In the genomic region with DNA sequence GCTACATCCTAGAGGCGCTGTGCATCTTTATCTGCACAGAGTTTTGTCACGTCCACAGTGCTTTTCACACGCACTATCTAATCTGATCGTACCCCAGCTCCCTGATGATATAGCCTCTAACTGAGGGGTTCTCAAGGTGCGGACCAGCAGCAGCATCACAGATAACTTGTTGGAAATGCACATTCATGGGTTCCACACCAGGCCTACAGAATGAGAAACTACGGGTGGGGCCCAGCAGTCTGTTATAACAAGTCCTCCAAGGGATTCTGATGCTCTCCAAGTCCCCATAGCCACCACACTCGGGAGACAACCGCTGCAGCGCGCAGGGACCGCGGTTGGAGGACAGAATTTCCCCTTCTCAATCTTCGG, we compare ENCODE assay signal across 2 cellular contexts.
TF ChIP-seq lines count a peak whose summit lies in the region.

No MANE protein-coding gene starts in this region.

TF ChIP-seq in HCT116, 20 proteins besides CTCF, POLR2A, EP300 and RAD21 (continued from another document):
- TF ChIP-seq, protein P1, sequence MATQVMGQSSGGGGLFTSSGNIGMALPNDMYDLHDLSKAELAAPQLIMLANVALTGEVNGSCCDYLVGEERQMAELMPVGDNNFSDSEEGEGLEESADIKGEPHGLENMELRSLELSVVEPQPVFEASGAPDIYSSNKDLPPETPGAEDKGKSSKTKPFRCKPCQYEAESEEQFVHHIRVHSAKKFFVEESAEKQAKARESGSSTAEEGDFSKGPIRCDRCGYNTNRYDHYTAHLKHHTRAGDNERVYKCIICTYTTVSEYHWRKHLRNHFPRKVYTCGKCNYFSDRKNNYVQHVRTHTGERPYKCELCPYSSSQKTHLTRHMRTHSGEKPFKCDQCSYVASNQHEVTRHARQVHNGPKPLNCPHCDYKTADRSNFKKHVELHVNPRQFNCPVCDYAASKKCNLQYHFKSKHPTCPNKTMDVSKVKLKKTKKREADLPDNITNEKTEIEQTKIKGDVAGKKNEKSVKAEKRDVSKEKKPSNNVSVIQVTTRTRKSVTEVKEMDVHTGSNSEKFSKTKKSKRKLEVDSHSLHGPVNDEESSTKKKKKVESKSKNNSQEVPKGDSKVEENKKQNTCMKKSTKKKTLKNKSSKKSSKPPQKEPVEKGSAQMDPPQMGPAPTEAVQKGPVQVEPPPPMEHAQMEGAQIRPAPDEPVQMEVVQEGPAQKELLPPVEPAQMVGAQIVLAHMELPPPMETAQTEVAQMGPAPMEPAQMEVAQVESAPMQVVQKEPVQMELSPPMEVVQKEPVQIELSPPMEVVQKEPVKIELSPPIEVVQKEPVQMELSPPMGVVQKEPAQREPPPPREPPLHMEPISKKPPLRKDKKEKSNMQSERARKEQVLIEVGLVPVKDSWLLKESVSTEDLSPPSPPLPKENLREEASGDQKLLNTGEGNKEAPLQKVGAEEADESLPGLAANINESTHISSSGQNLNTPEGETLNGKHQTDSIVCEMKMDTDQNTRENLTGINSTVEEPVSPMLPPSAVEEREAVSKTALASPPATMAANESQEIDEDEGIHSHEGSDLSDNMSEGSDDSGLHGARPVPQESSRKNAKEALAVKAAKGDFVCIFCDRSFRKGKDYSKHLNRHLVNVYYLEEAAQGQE (IDR thresholded peaks at IDR 0.05; ENCODE audit: low read depth): no peak
- TF ChIP-seq ELF1 (IDR thresholded peaks at IDR 0.05; ENCODE audit: borderline replicate concordance, low read depth) (no peak), MAX (IDR thresholded peaks at IDR 0.05) (no peak), YY1 (IDR thresholded peaks at IDR 0.05; ENCODE audit: extremely low read depth, insufficient replicate concordance, low read depth, low read length) (no peak), CBX3 (IDR thresholded peaks at IDR 0.05; ENCODE audit: low read depth) (no peak), EZH2 (IDR thresholded peaks at IDR 0.05) (no peak), JUND (IDR thresholded peaks at IDR 0.05) (no peak), SP1 (IDR thresholded peaks at IDR 0.05; ENCODE audit: low read depth) (no peak)

TF ChIP-seq in WTC11, 78 proteins besides CTCF, POLR2A, EP300 and RAD21 (continued from another document):
- TF ChIP-seq, protein P2, sequence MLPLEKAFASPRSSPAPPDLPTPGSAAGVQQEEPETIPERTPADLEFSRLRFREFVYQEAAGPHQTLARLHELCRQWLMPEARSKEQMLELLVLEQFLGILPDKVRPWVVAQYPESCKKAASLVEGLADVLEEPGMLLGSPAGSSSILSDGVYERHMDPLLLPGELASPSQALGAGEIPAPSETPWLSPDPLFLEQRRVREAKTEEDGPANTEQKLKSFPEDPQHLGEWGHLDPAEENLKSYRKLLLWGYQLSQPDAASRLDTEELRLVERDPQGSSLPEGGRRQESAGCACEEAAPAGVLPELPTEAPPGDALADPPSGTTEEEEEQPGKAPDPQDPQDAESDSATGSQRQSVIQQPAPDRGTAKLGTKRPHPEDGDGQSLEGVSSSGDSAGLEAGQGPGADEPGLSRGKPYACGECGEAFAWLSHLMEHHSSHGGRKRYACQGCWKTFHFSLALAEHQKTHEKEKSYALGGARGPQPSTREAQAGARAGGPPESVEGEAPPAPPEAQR (CRISPR knock-in tag; IDR thresholded peaks at IDR 0.05): no peak
- TF ChIP-seq SMAD4 (CRISPR knock-in tag; IDR thresholded peaks at IDR 0.05): no peak
- no peak for TF ChIP-seq SOX15 (CRISPR knock-in tag; IDR thresholded peaks at IDR 0.05)
